ENCODE assay signal across 8 cellular contexts in genomic region chr6:27130668-27131428, GRCh38.
A peak's percentile ranks its signal among the peaks of the same experiment; 100 is the strongest.
DNase-seq lines count a peak whose midpoint lies in the region; ATAC-seq and TF ChIP-seq lines count a peak whose summit lies in the region.

No MANE protein-coding gene starts in this region.

- H3K27me3 ChIP-seq in muscle layer of duodenum (ENCODE audit: low read depth, low read length) = no peaks in the 10 kb centered on the region

- H3K9me3 ChIP-seq in muscle layer of duodenum (ENCODE audit: control insufficient read depth in 1 of 2, low read length in 2 of 2) = no peaks in the 10 kb centered on the region

- no peak overlapping the region for H3K4me3 Mint-ChIP-seq in natural killer cell

- H3K4me1 Mint-ChIP-seq in natural killer cell = peaks cover 19 to 20% of the 10 kb centered on the region in 2 donors

- H3K4me3 ChIP-seq in AG10803 (ENCODE audit: low read length) (peak overlapping the region; percentile 70), choroid plexus epithelial cell (ENCODE audit: low read depth, low read length) (peak overlapping the region; percentile 59), muscle layer of duodenum (ENCODE audit: low read depth in 1 of 2, low read length in 2 of 2) (peak overlapping the region; percentile 64 to 68)

- H3K9me3 Mint-ChIP-seq in natural killer cell = no peaks in the 10 kb centered on the region

- no peaks in the 10 kb centered on the region for H3K27me3 Mint-ChIP-seq in natural killer cell (ENCODE audit: low read depth in 2 of 2)

- TF ChIP-seq CTCF in AG10803 (conservative IDR thresholded peaks at IDR 0.05; ENCODE audit: low read length) (no peak), choroid plexus epithelial cell (conservative IDR thresholded peaks at IDR 0.05; ENCODE audit: low read depth, low read length) (no peak), natural killer cell (IDR thresholded peaks at IDR 0.05) (no peak)

- ATAC-seq in GM21786 (IDR thresholded peaks at IDR 0.05; ENCODE audit: unreplicated experiment) = no peak
- no peak for ATAC-seq in natural killer cell

- no peaks in the 10 kb centered on the region for H3K36me3 Mint-ChIP-seq in natural killer cell

- in situ Hi-C loops in KBM-7 (cut with MboI; ENCODE audit: low pct_unique_long_range_greater_than_20kb, low sequenced_read_pairs) = loop anchor here (25.0 kb wide), 2 partner anchors 944 to 1094 kb away; a partner anchor contains a TSS

- H3K27ac Mint-ChIP-seq in natural killer cell = no peak overlapping the region

- intact Hi-C loops in natural killer cell (cut with micrococcal nuclease) = loop anchor here (5.0 kb wide), 3 partner anchors 534 to 1104 kb away; partner anchors contain the start of gene ABT1

- H3K36me3 ChIP-seq in muscle layer of duodenum (ENCODE audit: control insufficient read depth in 1 of 2, insufficient read depth in 2 of 2, low read length in 2 of 2) = no peaks in the 10 kb centered on the region

- peak overlapping the region; percentile 89 for H3K27ac ChIP-seq in muscle layer of duodenum (ENCODE audit: low read length)

- DNase-seq in AG10803 (ENCODE audit: low read depth) (no peak), KBM-7 (peak; percentile 58), choroid plexus epithelial cell (ENCODE audit: low read depth) (no peak), anterior cingulate cortex (lab: John Stamatoyannopoulos, UW) (no peak), GDM1 (lab: John Stamatoyannopoulos, UW) (no peak), natural killer cell (no peak)

- peaks cover 9 to 11% of the 10 kb centered on the region in 2 donors for H3K4me1 ChIP-seq in muscle layer of duodenum (ENCODE audit: control insufficient read depth in 1 of 2, insufficient read depth in 2 of 2, low read length in 2 of 2)
